Comparison of ENCODE assay signal across 1 cellular context in the genomic region with DNA sequence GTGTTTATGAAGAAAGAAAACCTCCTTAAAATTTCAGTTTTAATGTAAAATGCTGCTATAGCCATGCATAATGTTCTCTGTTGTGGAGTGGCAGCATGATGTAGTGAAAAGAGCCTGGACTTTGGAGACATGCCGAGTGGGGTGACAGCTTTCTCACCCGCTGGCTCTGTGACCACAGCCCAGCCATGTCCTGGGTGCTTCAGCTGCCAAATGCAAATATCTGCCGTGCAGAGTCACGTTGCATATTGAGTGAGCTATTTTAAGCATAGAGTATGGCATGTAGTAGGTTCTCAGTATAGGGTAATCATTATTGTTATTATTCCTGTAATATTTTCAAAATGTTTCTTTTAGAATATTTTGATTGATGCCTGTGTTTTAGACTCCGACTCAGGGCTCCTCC.
TF ChIP-seq lines count a peak whose summit lies in the region.

No MANE protein-coding gene starts in this region.

TF ChIP-seq in GM12878, 131 proteins besides CTCF, POLR2A, EP300 and RAD21:
- TF ChIP-seq DPF2 (IDR thresholded peaks at IDR 0.05) (0 out of 2 replicates have a peak, but pooled peaks have one; percentile 20), YY1 (IDR thresholded peaks at IDR 0.05; ENCODE audit: low read depth, low read length) (0 out of 2 replicates have a peak, but pooled peaks have one; percentile 13), BHLHE40 (IDR thresholded peaks at IDR 0.05; ENCODE audit: borderline replicate concordance in 1 of 2, low read depth in 2 of 2, low read length in 1 of 2) (peak; percentile 90 to 91), HCFC1 (IDR thresholded peaks at IDR 0.05; ENCODE audit: low read length) (no peak), MTA2 (IDR thresholded peaks at IDR 0.05; ENCODE audit: low read depth) (0 out of 2 replicates have a peak, but pooled peaks have one; percentile 22), ETV6 (conservative IDR thresholded peaks at IDR 0.05 in 1 of 2, IDR thresholded peaks at IDR 0.05 in 1 of 2; ENCODE audit: borderline replicate concordance in 1 of 2, low read depth in 1 of 2) (no peak), NBN (IDR thresholded peaks at IDR 0.05) (no peak), ATF7 (IDR thresholded peaks at IDR 0.05; ENCODE audit: low read depth) (peak; percentile 55), TAF1 (IDR thresholded peaks at IDR 0.05; ENCODE audit: borderline replicate concordance, low read depth, low read length) (no peak), RUNX3 (IDR thresholded peaks at IDR 0.05; ENCODE audit: low read length) (peak; percentile 78), PAX8 (IDR thresholded peaks at IDR 0.05) (no peak), BMI1 (IDR thresholded peaks at IDR 0.05; ENCODE audit: borderline replicate concordance) (no peak), NR2C1 (IDR thresholded peaks at IDR 0.05) (no peak), BRCA1 (IDR thresholded peaks at IDR 0.05; ENCODE audit: low read depth, low read length) (no peak), RAD51 (IDR thresholded peaks at IDR 0.05) (peak; percentile 53; the same call in 1 of the 2 replicates), LARP7 (IDR thresholded peaks at IDR 0.05) (no peak), MLLT1 (IDR thresholded peaks at IDR 0.05) (no peak), MEF2B (IDR thresholded peaks at IDR 0.05; ENCODE audit: partially characterized antibody, poor library complexity, severe bottlenecking) (peak; percentile 78), STAT3 (IDR thresholded peaks at IDR 0.05; ENCODE audit: low read depth, low read length) (no peak), CHD2 (IDR thresholded peaks at IDR 0.05; ENCODE audit: borderline replicate concordance, low read depth, low read length) (peak; percentile 35; the same call in 1 of the 2 replicates), JUNB (IDR thresholded peaks at IDR 0.05) (no peak), POU2F2 (IDR thresholded peaks at IDR 0.05; ENCODE audit: borderline replicate concordance, low read depth, low read length) (peak; percentile 99), MXI1 (IDR thresholded peaks at IDR 0.05; ENCODE audit: low read depth, low read length) (peak; percentile 81), IKZF2 (IDR thresholded peaks at IDR 0.05) (peak in 1 of 2 experiments; percentile 21; a peak in 2 of 4 replicates), FOS (IDR thresholded peaks at IDR 0.05; ENCODE audit: borderline replicate concordance, extremely low read depth, insufficient read length) (no peak), ZNF384 (IDR thresholded peaks at IDR 0.05; ENCODE audit: borderline replicate concordance, low read depth, low read length) (no peak), PAX5 (IDR thresholded peaks at IDR 0.05; ENCODE audit: borderline replicate concordance, low read depth, low read length) (peak; percentile 46; the same call in 1 of the 2 replicates), SIN3A (IDR thresholded peaks at IDR 0.05; ENCODE audit: low read depth, low read length) (peak; percentile 46; the same call in 1 of the 2 replicates), RELB (IDR thresholded peaks at IDR 0.05; ENCODE audit: low read depth) (peak; percentile 19; the same call in 1 of the 2 replicates), SRF (IDR thresholded peaks at IDR 0.05; ENCODE audit: low read depth in 2 of 2, low read length in 2 of 2) (no peak), TCF12 (IDR thresholded peaks at IDR 0.05; ENCODE audit: low read depth, low read length) (0 out of 2 replicates have a peak, but pooled peaks have one; percentile 66), BACH1 (IDR thresholded peaks at IDR 0.05; ENCODE audit: borderline replicate concordance) (peak; percentile 26; the same call in 1 of the 2 replicates), IRF3 (IDR thresholded peaks at IDR 0.05) (no peak), CBFB (IDR thresholded peaks at IDR 0.05; ENCODE audit: low read depth) (peak; percentile 42; the same call in 1 of the 2 replicates), CBX3 (IDR thresholded peaks at IDR 0.05; ENCODE audit: borderline replicate concordance, low read depth) (no peak), STAT1 (conservative IDR thresholded peaks at IDR 0.05) (no peak), MEF2A (IDR thresholded peaks at IDR 0.05; ENCODE audit: insufficient read depth, low read depth, low read length) (peak; percentile 78), CEBPB (IDR thresholded peaks at IDR 0.05; ENCODE audit: borderline replicate concordance in 1 of 2, low read depth in 2 of 2, low read length in 2 of 2) (no peak), RBBP5 (conservative IDR thresholded peaks at IDR 0.05) (no peak), BCL11A (IDR thresholded peaks at IDR 0.05; ENCODE audit: low read depth, low read length) (no peak)
- TF ChIP-seq, protein P1, sequence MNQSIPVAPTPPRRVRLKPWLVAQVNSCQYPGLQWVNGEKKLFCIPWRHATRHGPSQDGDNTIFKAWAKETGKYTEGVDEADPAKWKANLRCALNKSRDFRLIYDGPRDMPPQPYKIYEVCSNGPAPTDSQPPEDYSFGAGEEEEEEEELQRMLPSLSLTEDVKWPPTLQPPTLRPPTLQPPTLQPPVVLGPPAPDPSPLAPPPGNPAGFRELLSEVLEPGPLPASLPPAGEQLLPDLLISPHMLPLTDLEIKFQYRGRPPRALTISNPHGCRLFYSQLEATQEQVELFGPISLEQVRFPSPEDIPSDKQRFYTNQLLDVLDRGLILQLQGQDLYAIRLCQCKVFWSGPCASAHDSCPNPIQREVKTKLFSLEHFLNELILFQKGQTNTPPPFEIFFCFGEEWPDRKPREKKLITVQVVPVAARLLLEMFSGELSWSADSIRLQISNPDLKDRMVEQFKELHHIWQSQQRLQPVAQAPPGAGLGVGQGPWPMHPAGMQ (IDR thresholded peaks at IDR 0.05; ENCODE audit: borderline replicate concordance) = no peak
- TF ChIP-seq, protein P2, sequence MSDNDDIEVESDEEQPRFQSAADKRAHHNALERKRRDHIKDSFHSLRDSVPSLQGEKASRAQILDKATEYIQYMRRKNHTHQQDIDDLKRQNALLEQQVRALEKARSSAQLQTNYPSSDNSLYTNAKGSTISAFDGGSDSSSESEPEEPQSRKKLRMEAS (IDR thresholded peaks at IDR 0.05; ENCODE audit: low read depth, low read length) = peak; percentile 42; the same call in 1 of the 2 replicates
- TF ChIP-seq, protein P3, sequence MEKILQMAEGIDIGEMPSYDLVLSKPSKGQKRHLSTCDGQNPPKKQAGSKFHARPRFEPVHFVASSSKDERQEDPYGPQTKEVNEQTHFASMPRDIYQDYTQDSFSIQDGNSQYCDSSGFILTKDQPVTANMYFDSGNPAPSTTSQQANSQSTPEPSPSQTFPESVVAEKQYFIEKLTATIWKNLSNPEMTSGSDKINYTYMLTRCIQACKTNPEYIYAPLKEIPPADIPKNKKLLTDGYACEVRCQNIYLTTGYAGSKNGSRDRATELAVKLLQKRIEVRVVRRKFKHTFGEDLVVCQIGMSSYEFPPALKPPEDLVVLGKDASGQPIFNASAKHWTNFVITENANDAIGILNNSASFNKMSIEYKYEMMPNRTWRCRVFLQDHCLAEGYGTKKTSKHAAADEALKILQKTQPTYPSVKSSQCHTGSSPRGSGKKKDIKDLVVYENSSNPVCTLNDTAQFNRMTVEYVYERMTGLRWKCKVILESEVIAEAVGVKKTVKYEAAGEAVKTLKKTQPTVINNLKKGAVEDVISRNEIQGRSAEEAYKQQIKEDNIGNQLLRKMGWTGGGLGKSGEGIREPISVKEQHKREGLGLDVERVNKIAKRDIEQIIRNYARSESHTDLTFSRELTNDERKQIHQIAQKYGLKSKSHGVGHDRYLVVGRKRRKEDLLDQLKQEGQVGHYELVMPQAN (conservative IDR thresholded peaks at IDR 0.05) = no peak; the same call in 1 of the 2 replicates
- TF ChIP-seq, protein P4, sequence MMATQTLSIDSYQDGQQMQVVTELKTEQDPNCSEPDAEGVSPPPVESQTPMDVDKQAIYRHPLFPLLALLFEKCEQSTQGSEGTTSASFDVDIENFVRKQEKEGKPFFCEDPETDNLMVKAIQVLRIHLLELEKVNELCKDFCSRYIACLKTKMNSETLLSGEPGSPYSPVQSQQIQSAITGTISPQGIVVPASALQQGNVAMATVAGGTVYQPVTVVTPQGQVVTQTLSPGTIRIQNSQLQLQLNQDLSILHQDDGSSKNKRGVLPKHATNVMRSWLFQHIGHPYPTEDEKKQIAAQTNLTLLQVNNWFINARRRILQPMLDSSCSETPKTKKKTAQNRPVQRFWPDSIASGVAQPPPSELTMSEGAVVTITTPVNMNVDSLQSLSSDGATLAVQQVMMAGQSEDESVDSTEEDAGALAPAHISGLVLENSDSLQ (IDR thresholded peaks at IDR 0.05) = peak; percentile 59; the same call in 1 of the 2 replicates
- TF ChIP-seq, protein P5, sequence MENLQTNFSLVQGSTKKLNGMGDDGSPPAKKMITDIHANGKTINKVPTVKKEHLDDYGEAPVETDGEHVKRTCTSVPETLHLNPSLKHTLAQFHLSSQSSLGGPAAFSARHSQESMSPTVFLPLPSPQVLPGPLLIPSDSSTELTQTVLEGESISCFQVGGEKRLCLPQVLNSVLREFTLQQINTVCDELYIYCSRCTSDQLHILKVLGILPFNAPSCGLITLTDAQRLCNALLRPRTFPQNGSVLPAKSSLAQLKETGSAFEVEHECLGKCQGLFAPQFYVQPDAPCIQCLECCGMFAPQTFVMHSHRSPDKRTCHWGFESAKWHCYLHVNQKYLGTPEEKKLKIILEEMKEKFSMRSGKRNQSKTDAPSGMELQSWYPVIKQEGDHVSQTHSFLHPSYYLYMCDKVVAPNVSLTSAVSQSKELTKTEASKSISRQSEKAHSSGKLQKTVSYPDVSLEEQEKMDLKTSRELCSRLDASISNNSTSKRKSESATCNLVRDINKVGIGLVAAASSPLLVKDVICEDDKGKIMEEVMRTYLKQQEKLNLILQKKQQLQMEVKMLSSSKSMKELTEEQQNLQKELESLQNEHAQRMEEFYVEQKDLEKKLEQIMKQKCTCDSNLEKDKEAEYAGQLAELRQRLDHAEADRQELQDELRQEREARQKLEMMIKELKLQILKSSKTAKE (IDR thresholded peaks at IDR 0.05; ENCODE audit: low read depth, poor library complexity, severe bottlenecking) = peak; percentile 34
